2 cellular contexts compared by ENCODE assay signal in genomic region chr2:200881715-200882249, GRCh38.
TF ChIP-seq lines count a peak whose summit lies in the region.

No MANE protein-coding gene starts in this region.

TF ChIP-seq in HEK293, 187 proteins besides CTCF, POLR2A, EP300 and RAD21:
- TF ChIP-seq ZFHX2 (tag by site-specific recombination; conservative IDR thresholded peaks at IDR 0.05), result peak; percentile 45
- 0 out of 2 replicates have a peak, but pooled peaks have one; percentile 31 for TF ChIP-seq ZFP69B (tag by site-specific recombination; IDR thresholded peaks at IDR 0.05)
- peak; percentile 75 for TF ChIP-seq ZNF146 (tag by site-specific recombination; IDR thresholded peaks at IDR 0.05)
- peak; percentile 57; the same call in 1 of the 2 replicates for TF ChIP-seq ZNF398 (tag by site-specific recombination; IDR thresholded peaks at IDR 0.05)
TF ChIP-seq in HEK293: peak in this region for 4; not testable (repeated sequence) for 183.

TF ChIP-seq in GM12878, 131 proteins besides CTCF, POLR2A, EP300 and RAD21:
- TF ChIP-seq HDGF (IDR thresholded peaks at IDR 0.05) (0 out of 2 replicates have a peak, but pooled peaks have one; percentile 43), RAD51 (IDR thresholded peaks at IDR 0.05) (0 out of 2 replicates have a peak, but pooled peaks have one; percentile 15), ATF7 (IDR thresholded peaks at IDR 0.05; ENCODE audit: low read depth) (peak; percentile 59)
